ENCODE assay signal across 8 cellular contexts in the genomic region with DNA sequence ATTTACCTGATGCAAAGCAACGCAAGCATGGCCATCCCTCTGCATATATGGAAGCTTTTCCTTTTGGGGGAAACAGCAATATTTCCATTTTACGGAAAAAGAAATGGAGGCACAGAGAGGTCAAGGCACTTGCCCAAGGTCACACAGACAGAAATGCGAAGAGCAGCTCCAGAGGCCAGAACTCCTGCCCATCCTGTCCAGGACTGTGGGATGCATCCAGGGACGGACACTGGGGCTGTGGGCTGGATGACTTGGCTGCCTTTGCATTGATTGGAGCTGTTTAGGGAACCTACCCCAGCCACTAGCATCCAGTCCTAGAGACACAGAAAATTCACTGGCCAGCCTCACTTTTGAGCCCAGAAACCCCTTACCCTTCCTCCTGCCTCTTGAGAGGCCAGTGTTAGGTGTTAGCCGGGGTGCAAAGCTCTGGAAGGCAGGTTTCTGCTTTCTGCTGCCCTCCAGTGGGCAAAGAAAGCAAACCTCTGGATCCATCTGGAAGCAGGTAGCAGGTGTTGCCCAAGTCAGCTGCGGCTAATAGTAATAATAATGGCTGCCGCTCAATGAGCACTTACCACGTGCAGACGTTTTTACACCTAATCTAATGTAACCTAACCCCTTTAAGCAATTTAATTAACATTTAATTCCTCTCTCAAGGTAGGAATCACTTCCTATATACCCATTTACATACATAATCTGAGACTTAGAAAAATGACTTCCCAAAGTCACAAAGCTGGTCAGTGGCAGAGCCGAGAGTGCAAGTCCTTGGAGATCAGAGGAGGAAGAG. TPM values are rescaled to one million over a fixed set of nuclear protein-coding genes. Genes with fewer than 3 reads are reported as not detected.
DNase-seq lines count a peak whose midpoint lies in the region; ATAC-seq and TF ChIP-seq lines count a peak whose summit lies in the region.

No MANE protein-coding gene starts in this region.

- POLR2A ChIA-PET in naive thymus-derived CD8-positive, alpha-beta T cell (lab: Charles Lee) = interaction anchor here (0.5 to 1.7 kb wide), 11 partner anchors 12 to 162 kb away, joined by 3 to 17 read pairs (median 5); a partner anchor contains a TSS

- H3K27me3 ChIP-seq in BE2C = no peaks in the 10 kb centered on the region

- H3K4me3 Mint-ChIP-seq in naive thymus-derived CD8-positive, alpha-beta T cell = no peak overlapping the region
- no peak overlapping the region for H3K4me3 Mint-ChIP-seq in type B pancreatic cell

- H3K9me3 Mint-ChIP-seq in naive thymus-derived CD8-positive, alpha-beta T cell = no peaks in the 10 kb centered on the region
- H3K9me3 Mint-ChIP-seq in type B pancreatic cell = no peaks in the 10 kb centered on the region

- DNase-seq in BE2C = peak; percentile 48
- peak; percentile 34 for DNase-seq in NCI-H2107 treated with DMSO at 0.1 percent for 48 hours (lab: John Stamatoyannopoulos, UW; ENCODE audit: unreplicated experiment)
- DNase-seq in activated CD4-positive, alpha-beta T cell treated with anti-CD3 and anti-CD28 coated beads for 24 hours (ENCODE audit: low read depth in 2 of 2) = peak; percentile 38 to 42
- DNase-seq in effector CD4-positive, alpha-beta T cell = peak; percentile 23
- peak in 8 of 10 donors; percentile 24 to 77 (median 48) for DNase-seq in naive thymus-derived CD8-positive, alpha-beta T cell
- DNase-seq in type B pancreatic cell (ENCODE audit: extremely low spot score, unreplicated experiment) = no peak
- DNase-seq in NCI-H446 treated with DMSO at 0.1 percent for 48 hours (lab: John Stamatoyannopoulos, UW) = no peak

- H3K4me1 Mint-ChIP-seq in naive thymus-derived CD8-positive, alpha-beta T cell = peaks cover 6 to 16% (median 8%) of the 10 kb centered on the region in 4 donors
- peaks cover 13% of the 10 kb centered on the region for H3K4me1 Mint-ChIP-seq in type B pancreatic cell (ENCODE audit: unreplicated experiment)

- H3K27ac Mint-ChIP-seq in naive thymus-derived CD8-positive, alpha-beta T cell = peak overlapping the region in 4 of 10 donors; percentile 12 to 72 (median 28)
- H3K27ac Mint-ChIP-seq in type B pancreatic cell = no peak overlapping the region

- H3K36me3 ChIP-seq in BE2C = no peaks in the 10 kb centered on the region

- H3K36me3 Mint-ChIP-seq in naive thymus-derived CD8-positive, alpha-beta T cell = no peaks in the 10 kb centered on the region
- no peaks in the 10 kb centered on the region for H3K36me3 Mint-ChIP-seq in type B pancreatic cell

- no peak overlapping the region for H3K4me3 ChIP-seq in BE2C (ENCODE audit: low read depth, low read length)

- H3K9me3 ChIP-seq in BE2C = no peaks in the 10 kb centered on the region

- peaks cover 0 to 2% (median 0%) of the 10 kb centered on the region in 5 donors for H3K27me3 Mint-ChIP-seq in naive thymus-derived CD8-positive, alpha-beta T cell
- H3K27me3 Mint-ChIP-seq in type B pancreatic cell = peaks cover 2% of the 10 kb centered on the region

- H3K4me1 ChIP-seq in BE2C = no peaks in the 10 kb centered on the region

- TF ChIP-seq CTCF in BE2C (IDR thresholded peaks at IDR 0.05; ENCODE audit: low read depth, low read length) = peak; percentile 74
- peak; percentile 80 for TF ChIP-seq CTCF in type B pancreatic cell (conservative IDR thresholded peaks at IDR 0.05)

- ATAC-seq in GM19455 (IDR thresholded peaks at IDR 0.05; ENCODE audit: unreplicated experiment) = peak; percentile 57
- peak; percentile 70 to 92 for ATAC-seq in naive thymus-derived CD8-positive, alpha-beta T cell

RNA-seq across cellular contexts. Expression of a gene that starts 31.7 kb away (rescaled TPM):
- polyA plus RNA-seq in BE2C (2012; ENCODE audit: insufficient read depth, insufficient read length, low read depth) = 0.32 TPM
- not detected for total RNA-seq in naive thymus-derived CD8-positive, alpha-beta T cell
- polyA plus RNA-seq in naive thymus-derived CD8-positive, alpha-beta T cell = not detected
- total RNA-seq in type B pancreatic cell (ENCODE audit: low replicate concordance) = not detected in 2 replicates

RNA-seq across cellular contexts. Expression of a gene that starts 32.0 kb away (rescaled TPM):
- polyA plus RNA-seq in BE2C (2012; ENCODE audit: insufficient read depth, insufficient read length, low read depth) = 3.4 TPM
- total RNA-seq in naive thymus-derived CD8-positive, alpha-beta T cell = 10 to 100 TPM; 24.1 to 24.2 TPM
- 10 to 100 TPM; 31.2 to 47.1 (median 38.2) TPM for polyA plus RNA-seq in naive thymus-derived CD8-positive, alpha-beta T cell
- 7.5 and 15.1 TPM in 2 replicates for total RNA-seq in type B pancreatic cell (ENCODE audit: low replicate concordance)

Comparison
In these comparisons a context has a peak if more than half of its experiments do, and no peak if none do; other contexts are left out.
1. DNase-seq: peak in BE2C (single experiment), NCI-H2107 treated with DMSO at 0.1 percent for 48 hours (single experiment), activated CD4-positive, alpha-beta T cell treated with anti-CD3 and anti-CD28 coated beads for 24 hours (2 of 2), effector CD4-positive, alpha-beta T cell (single experiment) and naive thymus-derived CD8-positive, alpha-beta T cell (8 of 10); none in type B pancreatic cell (single experiment) and NCI-H446 treated with DMSO at 0.1 percent for 48 hours (single experiment).